Comparison of ENCODE assay signal across 8 cellular contexts in genomic region chr21:33543505-33544129, GRCh38. TPM values are rescaled to one million over a fixed set of nuclear protein-coding genes. Genes with fewer than 3 reads are reported as not detected.
DNase-seq lines count a peak whose midpoint lies in the region; ATAC-seq and TF ChIP-seq lines count a peak whose summit lies in the region.

No MANE protein-coding gene starts in this region.

- peaks cover 59% of the 10 kb centered on the region for H3K4me1 Mint-ChIP-seq in CD8-positive, alpha-beta T cell (ENCODE audit: low read depth)
- peaks cover 33% of the 10 kb centered on the region for H3K4me1 Mint-ChIP-seq in stimulated activated memory B cell treated with anti-CD40 and anti-IgM and Interleukin-4, amounts not matched to agents 10 μg/mL and 1 μg/mL and 100 μg/mL, for 72 hours

- no peaks in the 10 kb centered on the region for H3K9me3 Mint-ChIP-seq in CD8-positive, alpha-beta T cell
- no peaks in the 10 kb centered on the region for H3K9me3 Mint-ChIP-seq in stimulated activated memory B cell treated with anti-CD40 and anti-IgM and Interleukin-4, amounts not matched to agents 10 μg/mL and 1 μg/mL and 100 μg/mL, for 72 hours

- no peaks in the 10 kb centered on the region for H3K27me3 Mint-ChIP-seq in CD8-positive, alpha-beta T cell (ENCODE audit: low read depth)
- no peaks in the 10 kb centered on the region for H3K27me3 Mint-ChIP-seq in stimulated activated memory B cell treated with anti-CD40 and anti-IgM and Interleukin-4, amounts not matched to agents 10 μg/mL and 1 μg/mL and 100 μg/mL, for 72 hours

- POLR2A ChIA-PET in CD8-positive, alpha-beta T cell (lab: Charles Lee): interaction anchor here (0.6 to 6.5 kb wide), 15 partner anchors 8 to 823 kb away, joined by 3 to 57 read pairs (median 5); partner anchors contain the start of genes DNAJC28, DONSON, IFNAR1 and PAXBP1

- intact Hi-C loops in CD8-positive, alpha-beta T cell (cut with DNase I, micrococcal nuclease): loop anchor here (1.0 to 5.0 kb wide), 10 partner anchors 17 to 931 kb away; partner anchors contain the start of genes CFAP298 (in 1 of the 2), DNAJC28 (in 1 of the 2), DONSON (in 1 of the 2) and IFNAR1 (in 1 of the 2)

- DNase-seq in CD8-positive, alpha-beta T cell: peak in 1 of 7 experiments; percentile 50
- DNase-seq in T-helper 2 cell (peak in 3 of 5 experiments; percentile 20 to 57 (median 41)), mucosa of gallbladder (ENCODE audit: low spot score) (peak; percentile 47), NCI-H187 (lab: John Stamatoyannopoulos, UW) (no peak), putamen (ENCODE audit: low spot score) (no peak)
- peak in 1 of 3 donors; percentile 54 for DNase-seq in effector memory CD4-positive, alpha-beta T cell

- peaks cover 44% of the 10 kb centered on the region for H3K4me1 ChIP-seq in CD8-positive, alpha-beta T cell (ENCODE audit: insufficient read depth, low read length)
- peaks cover 14% of the 10 kb centered on the region for H3K4me1 ChIP-seq in effector memory CD4-positive, alpha-beta T cell (ENCODE audit: control insufficient read depth, insufficient read depth, low read length, poor library complexity, severe bottlenecking)

- no peak for TF ChIP-seq CTCF in CD8-positive, alpha-beta T cell (IDR thresholded peaks at IDR 0.05)

- H3K4me3 ChIP-seq in CD8-positive, alpha-beta T cell (ENCODE audit: low read depth, low read length): peak overlapping the region; percentile 87
- peak overlapping the region; percentile 82 for H3K4me3 ChIP-seq in effector memory CD4-positive, alpha-beta T cell (ENCODE audit: insufficient read depth, low read depth, low read length, poor library complexity, severe bottlenecking)

- no peaks in the 10 kb centered on the region for H3K9me3 ChIP-seq in CD8-positive, alpha-beta T cell (ENCODE audit: low read length)
- no peaks in the 10 kb centered on the region for H3K9me3 ChIP-seq in effector memory CD4-positive, alpha-beta T cell (ENCODE audit: control insufficient read depth, low read length)

- CTCF ChIA-PET in CD8-positive, alpha-beta T cell (lab: Charles Lee): interaction anchor here (0.7 to 2.1 kb wide), 3 partner anchors 13 to 63 kb away, joined by 3 to 6 read pairs (median 3); partner anchors contain the start of gene TMEM50B

- peaks cover 44% of the 10 kb centered on the region for H3K36me3 Mint-ChIP-seq in CD8-positive, alpha-beta T cell
- H3K36me3 Mint-ChIP-seq in stimulated activated memory B cell treated with anti-CD40 and anti-IgM and Interleukin-4, amounts not matched to agents 10 μg/mL and 1 μg/mL and 100 μg/mL, for 72 hours: peaks cover 6% of the 10 kb centered on the region

- H3K27ac ChIP-seq in CD8-positive, alpha-beta T cell (ENCODE audit: low read depth, low read length): peak overlapping the region; percentile 99
- peak overlapping the region; percentile 99 for H3K27ac ChIP-seq in effector memory CD4-positive, alpha-beta T cell (ENCODE audit: insufficient read depth, low read length, poor library complexity, severe bottlenecking)

- H3K36me3 ChIP-seq in CD8-positive, alpha-beta T cell (ENCODE audit: insufficient read depth, low read length): peaks cover 3% of the 10 kb centered on the region
- peaks cover 10% of the 10 kb centered on the region for H3K36me3 ChIP-seq in effector memory CD4-positive, alpha-beta T cell (ENCODE audit: control insufficient read depth, insufficient read depth, low read length)

- no peaks in the 10 kb centered on the region for H3K27me3 ChIP-seq in CD8-positive, alpha-beta T cell (ENCODE audit: insufficient read depth, low read length)
- H3K27me3 ChIP-seq in effector memory CD4-positive, alpha-beta T cell (replicated peaks; ENCODE audit: control insufficient read depth, insufficient read depth, low read length, poor library complexity, severe bottlenecking): no peaks in the 10 kb centered on the region

- peak overlapping the region; percentile 96 for H3K4me3 Mint-ChIP-seq in CD8-positive, alpha-beta T cell
- peak overlapping the region; percentile 98 for H3K4me3 Mint-ChIP-seq in stimulated activated memory B cell treated with anti-CD40 and anti-IgM and Interleukin-4, amounts not matched to agents 10 μg/mL and 1 μg/mL and 100 μg/mL, for 72 hours

- no peak for ATAC-seq in CD8-positive, alpha-beta T cell
- peak; percentile 19 for ATAC-seq in HG02642 (IDR thresholded peaks at IDR 0.05; ENCODE audit: poor library complexity, unreplicated experiment)
- no peak for ATAC-seq in stimulated activated memory B cell treated with anti-CD40 and anti-IgM and Interleukin-4, amounts not matched to agents 10 μg/mL and 1 μg/mL and 100 μg/mL, for 72 hours

- H3K27ac Mint-ChIP-seq in CD8-positive, alpha-beta T cell: peak overlapping the region; percentile 99
- H3K27ac Mint-ChIP-seq in stimulated activated memory B cell treated with anti-CD40 and anti-IgM and Interleukin-4, amounts not matched to agents 10 μg/mL and 1 μg/mL and 100 μg/mL, for 72 hours: peak overlapping the region; percentile 97

RNA-seq across cellular contexts. Expression of gene SON, which starts 0.8 kb away (rescaled TPM):
- total RNA-seq in CD8-positive, alpha-beta T cell: 100 to 1,000 TPM; 418 to 422 TPM
- 257 TPM for total RNA-seq in mucosa of gallbladder

RNA-seq across cellular contexts. Expression of gene GART, which starts 1.7 kb away (rescaled TPM):
- total RNA-seq in CD8-positive, alpha-beta T cell: 10 to 100 TPM; 17.6 to 23.5 TPM
- 51.9 TPM for total RNA-seq in mucosa of gallbladder

RNA-seq across cellular contexts. Expression of gene DONSON, which starts 44.9 kb away (rescaled TPM):
- total RNA-seq in CD8-positive, alpha-beta T cell: 10 to 100 TPM; 11.0 to 11.9 TPM
- total RNA-seq in mucosa of gallbladder: 10.1 TPM

RNA-seq across cellular contexts. Expression of gene DNAJC28, which starts 52.1 kb away (rescaled TPM):
- under 1 TPM; 0.22 to 0.33 TPM for total RNA-seq in CD8-positive, alpha-beta T cell
- total RNA-seq in mucosa of gallbladder: 2.8 TPM

Comparison
In these comparisons a context has a peak if more than half of its experiments do, and no peak if none do; other contexts are left out.
1. DNase-seq: peak in T-helper 2 cell (3 of 5) and mucosa of gallbladder (single experiment); none in NCI-H187 (0 of 2) and putamen (single experiment).